In genomic region chr2:197360744-197361156, GRCh38 we compare ENCODE assay signal across 10 cellular contexts. TPM values are rescaled to one million over a fixed set of nuclear protein-coding genes. Genes with fewer than 3 reads are reported as not detected.
DNase-seq lines count a peak whose midpoint lies in the region; ATAC-seq and TF ChIP-seq lines count a peak whose summit lies in the region.
"Had no signal": no experiment of that assay in that cellular context is flagged by ENCODE, and none has a peak within 500 bp of the region (broad histone marks: within the 10 kb centered on the region; RNA-seq: fewer than 3 reads in every experiment).

No MANE protein-coding gene starts in this region.

- POLR2A ChIA-PET in CD8-positive, alpha-beta memory T cell (lab: Charles Lee) = no interaction called here

- H3K27ac Mint-ChIP-seq in CD8-positive, alpha-beta memory T cell = no peak overlapping the region
- H3K27ac Mint-ChIP-seq: T-cell had no signal

- no peaks in the 10 kb centered on the region for H3K9me3 ChIP-seq in tibial nerve
- H3K9me3 ChIP-seq in CD8-positive, alpha-beta memory T cell (ENCODE audit: low read length) = no peaks in the 10 kb centered on the region

- TF ChIP-seq POLR2A in tibial nerve (IDR thresholded peaks at IDR 0.05) = no peak

- no peak for TF ChIP-seq CTCF in choroid plexus epithelial cell (conservative IDR thresholded peaks at IDR 0.05; ENCODE audit: low read depth, low read length)
- TF ChIP-seq CTCF in tibial nerve (IDR thresholded peaks at IDR 0.05) = no peak

- CTCF ChIA-PET in CD8-positive, alpha-beta memory T cell (lab: Charles Lee) = interaction anchor here (0.7 to 0.9 kb wide), 2 partner anchors 177 to 247 kb away, joined by 3 read pairs; no protein-coding TSS in a partner anchor

- H3K4me1 ChIP-seq in tibial nerve = no peaks in the 10 kb centered on the region
- peaks cover 9% of the 10 kb centered on the region for H3K4me1 ChIP-seq in CD8-positive, alpha-beta memory T cell (ENCODE audit: insufficient read depth, low read length)

- no peaks in the 10 kb centered on the region for H3K36me3 Mint-ChIP-seq in CD8-positive, alpha-beta memory T cell
- H3K36me3 Mint-ChIP-seq: T-cell had no signal

- H3K27me3 ChIP-seq in tibial nerve = no peaks in the 10 kb centered on the region
- no peaks in the 10 kb centered on the region for H3K27me3 ChIP-seq in CD8-positive, alpha-beta memory T cell (ENCODE audit: insufficient read depth, low read length, poor library complexity, severe bottlenecking)

- H3K27me3 Mint-ChIP-seq in CD8-positive, alpha-beta memory T cell = no peaks in the 10 kb centered on the region
- H3K27me3 Mint-ChIP-seq: T-cell had no signal

- no peak overlapping the region for H3K4me3 Mint-ChIP-seq in CD8-positive, alpha-beta memory T cell
- H3K4me3 Mint-ChIP-seq: T-cell had no signal

- no peaks in the 10 kb centered on the region for H3K9me3 Mint-ChIP-seq in CD8-positive, alpha-beta memory T cell
- H3K9me3 Mint-ChIP-seq: T-cell had no signal

- TF ChIP-seq EP300 in tibial nerve (IDR thresholded peaks at IDR 0.05) = no peak

- ATAC-seq in GM18907 (IDR thresholded peaks at IDR 0.05; ENCODE audit: unreplicated experiment) (peak; percentile 90), HG03095 (IDR thresholded peaks at IDR 0.05; ENCODE audit: unreplicated experiment) (peak; percentile 54)
- ATAC-seq: T-cell had no signal

- no peaks in the 10 kb centered on the region for H3K36me3 ChIP-seq in tibial nerve
- no peaks in the 10 kb centered on the region for H3K36me3 ChIP-seq in CD8-positive, alpha-beta memory T cell (ENCODE audit: insufficient read depth, low read length)

- H3K4me3 ChIP-seq in choroid plexus epithelial cell (ENCODE audit: low read depth, low read length) (no peak overlapping the region), tibial nerve (no peak overlapping the region)
- no peak overlapping the region for H3K4me3 ChIP-seq in CD8-positive, alpha-beta memory T cell (ENCODE audit: low read length)

- no peak overlapping the region for H3K27ac ChIP-seq in tibial nerve
- no peak overlapping the region for H3K27ac ChIP-seq in CD8-positive, alpha-beta memory T cell (ENCODE audit: low read depth, low read length)

- peak; percentile 73 for DNase-seq in COLO829 (ENCODE audit: low spot score)
- DNase-seq in choroid plexus epithelial cell (ENCODE audit: low read depth) = peak; percentile 17
- no peak for DNase-seq in stimulated activated naive CD4-positive, alpha-beta T cell (lab: John Stamatoyannopoulos, UW)
- DNase-seq in tibial nerve (ENCODE audit: low spot score in 2 of 2) = no peak
- no peak for DNase-seq in CD8-positive, alpha-beta memory T cell
- no peak for DNase-seq in DMS114 treated with DMSO at 0.1 percent for 48 hours (lab: John Stamatoyannopoulos, UW; ENCODE audit: unreplicated experiment)
- DNase-seq: occipital lobe, T-cell had no signal

- peaks cover 4 to 20% (median 15%) of the 10 kb centered on the region in 3 donors for H3K4me1 Mint-ChIP-seq in CD8-positive, alpha-beta memory T cell

RNA-seq across cellular contexts. Expression of gene ANKRD44, which starts 50.2 kb away (rescaled TPM):
- total RNA-seq in tibial nerve = 10 to 100 TPM; 28.5 to 48.9 (median 41.5) TPM
- 100 to 1,000 TPM; 142 to 150 TPM for total RNA-seq in CD8-positive, alpha-beta memory T cell
- 90.1 TPM for polyA plus RNA-seq in CD8-positive, alpha-beta memory T cell

Comparison
In these comparisons a context has a peak if more than half of its experiments do, and no peak if none do; other contexts are left out.
1. DNase-seq: peak in COLO829 (single experiment) and choroid plexus epithelial cell (single experiment); none in stimulated activated naive CD4-positive, alpha-beta T cell (0 of 6), tibial nerve (0 of 2), CD8-positive, alpha-beta memory T cell (0 of 5) and DMS114 treated with DMSO at 0.1 percent for 48 hours (single experiment).